In genomic region chr5:112109331-112109993, GRCh38 we compare ENCODE assay signal across 10 cellular contexts.
DNase-seq lines count a peak whose midpoint lies in the region; ATAC-seq and TF ChIP-seq lines count a peak whose summit lies in the region.
"Had no signal": no experiment of that assay in that cellular context is flagged by ENCODE, and none has a peak within 500 bp of the region (broad histone marks: within the 10 kb centered on the region; RNA-seq: fewer than 3 reads in every experiment).

No MANE protein-coding gene starts in this region.

- H3K4me3 ChIP-seq in cardiac fibroblast (replicated peaks in 1 of 2; ENCODE audit: low read depth in 2 of 2, low read length in 2 of 2) = no peak overlapping the region
- H3K4me3 ChIP-seq: gastrocnemius medialis had no signal

- TF ChIP-seq CTCF in cardiac fibroblast (IDR thresholded peaks at IDR 0.05; ENCODE audit: low read depth, low read length) = no peak

- ATAC-seq in HG03039 (IDR thresholded peaks at IDR 0.05; ENCODE audit: unreplicated experiment) = no peak
- no peak for ATAC-seq in HG03342 (IDR thresholded peaks at IDR 0.05; ENCODE audit: unreplicated experiment)
- ATAC-seq in HG03196 (IDR thresholded peaks at IDR 0.05; ENCODE audit: unreplicated experiment) = no peak
- ATAC-seq in GM18520 (IDR thresholded peaks at IDR 0.05; ENCODE audit: unreplicated experiment) = no peak
- ATAC-seq: gastrocnemius medialis had no signal

- DNase-seq in Daoy (ENCODE audit: low read depth) (peak; percentile 18), M059J (ENCODE audit: low read depth) (peak; percentile 54), cardiac fibroblast (ENCODE audit: low read depth in 2 of 2) (peak; percentile 74 to 94), mucosa of gallbladder (ENCODE audit: low spot score) (peak; percentile 84)
- DNase-seq: NCI-H774 had no signal

Comparison
In these comparisons a context has a peak if more than half of its experiments do, and no peak if none do; other contexts are left out.
1. DNase-seq: peak in every context shown above with its lines; median percentile 84 in cardiac fibroblast; 84 in mucosa of gallbladder; 54 in M059J; 18 in Daoy.